19 cellular contexts compared by ENCODE assay signal in the genomic region with DNA sequence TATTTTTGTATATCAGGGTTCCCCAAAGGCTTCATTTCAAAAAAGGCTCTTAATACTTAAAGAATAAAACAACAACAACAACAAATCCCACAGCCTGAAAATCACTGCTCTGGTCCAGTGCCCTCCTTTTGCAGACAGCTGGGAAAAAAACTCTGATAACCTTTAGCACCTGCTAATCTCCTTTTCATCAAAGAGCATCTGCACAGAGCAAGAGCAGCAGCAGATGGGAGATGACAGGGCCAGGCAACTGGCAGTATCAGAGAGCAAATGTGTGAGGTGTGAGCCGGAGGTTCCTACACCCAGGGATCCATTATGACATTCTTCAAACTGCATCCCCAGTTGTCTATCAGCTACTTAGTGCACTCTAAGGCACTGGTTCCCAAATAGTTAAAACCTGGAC. TPM values are rescaled to one million over a fixed set of nuclear protein-coding genes. Genes with fewer than 3 reads are reported as not detected.
DNase-seq lines count a peak whose midpoint lies in the region; ATAC-seq and TF ChIP-seq lines count a peak whose summit lies in the region.
"Had no signal": no experiment of that assay in that cellular context is flagged by ENCODE, and none has a peak within 500 bp of the region (broad histone marks: within the 10 kb centered on the region; RNA-seq: fewer than 3 reads in every experiment).

No MANE protein-coding gene starts in this region.

- POLR2A ChIA-PET in SK-N-SH (lab: Yijun Ruan, JAX): no interaction called here

- peaks cover 3% of the 10 kb centered on the region for H3K9me3 Mint-ChIP-seq in glutamatergic neuron (ENCODE audit: unreplicated experiment)
- no peaks in the 10 kb centered on the region for H3K9me3 Mint-ChIP-seq in activated naive CD4-positive, alpha-beta T cell treated with anti-CD3 and anti-CD28 coated beads, Interleukin-2, amount 10 ng/mL, durations not matched to agents 7 days and 5 days
- H3K9me3 Mint-ChIP-seq: T-cell had no signal

- H3K4me2 ChIP-seq in SK-N-SH: no peak overlapping the region
- H3K4me2 ChIP-seq: PC-9 had no signal

- peaks cover 5% of the 10 kb centered on the region for H3K27me3 Mint-ChIP-seq in glutamatergic neuron (ENCODE audit: unreplicated experiment)
- no peaks in the 10 kb centered on the region for H3K27me3 Mint-ChIP-seq in activated naive CD4-positive, alpha-beta T cell treated with anti-CD3 and anti-CD28 coated beads, Interleukin-2, amount 10 ng/mL, durations not matched to agents 7 days and 5 days
- H3K27me3 Mint-ChIP-seq: T-cell had no signal

- H2AFZ ChIP-seq in SK-N-SH (ENCODE audit: low read depth): no peak overlapping the region
- H2AFZ ChIP-seq: PC-9 had no signal

- H3K9me2 ChIP-seq in SK-N-SH: no peaks in the 10 kb centered on the region

- peak overlapping the region; percentile 85 for H3K27ac Mint-ChIP-seq in glutamatergic neuron (ENCODE audit: unreplicated experiment)
- no peak overlapping the region for H3K27ac Mint-ChIP-seq in activated naive CD4-positive, alpha-beta T cell treated with anti-CD3 and anti-CD28 coated beads, Interleukin-2, amount 10 ng/mL, durations not matched to agents 7 days and 5 days

- peaks cover 11% of the 10 kb centered on the region for H3F3A ChIP-seq in SK-N-SH (replicated peaks; ENCODE audit: insufficient read depth)

- ATAC-seq in HG02798 (IDR thresholded peaks at IDR 0.05; ENCODE audit: poor library complexity, unreplicated experiment): no peak
- ATAC-seq: T-cell had no signal

- CTCF ChIA-PET in SK-N-SH (lab: Yijun Ruan, JAX): interaction anchor here (0.6 to 5.4 kb wide), 10 partner anchors 9 to 450 kb away, joined by 3 to 24 read pairs (median 4); no protein-coding TSS in a partner anchor
- CTCF ChIA-PET in activated naive CD4-positive, alpha-beta T cell treated with anti-CD3 and anti-CD28 coated beads, Interleukin-2, amount 10 ng/mL, durations not matched to agents 7 days and 5 days (lab: Charles Lee): interaction anchor here (1.0 to 1.9 kb wide), 2 partner anchors 21 to 51 kb away, joined by 4 read pairs; no protein-coding TSS in a partner anchor

- H3K9me3 ChIP-seq in SK-N-SH: no peaks in the 10 kb centered on the region
- H3K9me3 ChIP-seq: BE2C, MG63 had no signal

- no peak for TF ChIP-seq RAD21 in SK-N-SH (IDR thresholded peaks at IDR 0.05; ENCODE audit: low read length)

- no peak overlapping the region for H3K4me3 ChIP-seq in SK-N-SH (ENCODE audit: low read depth in 2 of 2, low read length in 1 of 2)
- H3K4me3 ChIP-seq: MG63, PC-9 had no signal

- no peaks in the 10 kb centered on the region for H4K20me1 ChIP-seq in SK-N-SH (ENCODE audit: insufficient read depth)

- DNase-seq in DMS 273 (lab: John Stamatoyannopoulos, UW; ENCODE audit: unreplicated experiment): peak; percentile 87
- DNase-seq in NCI-H2171 (lab: John Stamatoyannopoulos, UW): peak; percentile 89
- DNase-seq in SK-N-SH: peak; percentile 55
- DNase-seq in glutamatergic neuron: peak; percentile 45
- DNase-seq in GDM1 (lab: John Stamatoyannopoulos, UW): no peak
- no peak for DNase-seq in activated naive CD4-positive, alpha-beta T cell treated with anti-CD3 and anti-CD28 coated beads, Interleukin-2, amount 10 ng/mL, durations not matched to agents 7 days and 5 days
- no peak for DNase-seq in T-helper 1 cell
- DNase-seq: BE2C, GOT3, HCEC 1CT, MG63, NCI-H1417, NCI-H1930, NCI-H526 treated with DMSO at 0.1 percent for 48 hours, PC-9, RPMI8226, SHP77 treated with DMSO at 0.1 percent for 48 hours, T-cell had no signal

- H3K36me3 Mint-ChIP-seq in glutamatergic neuron (ENCODE audit: unreplicated experiment): no peaks in the 10 kb centered on the region
- peaks cover 29% of the 10 kb centered on the region for H3K36me3 Mint-ChIP-seq in activated naive CD4-positive, alpha-beta T cell treated with anti-CD3 and anti-CD28 coated beads, Interleukin-2, amount 10 ng/mL, durations not matched to agents 7 days and 5 days

- H3K4me3 Mint-ChIP-seq in glutamatergic neuron (ENCODE audit: unreplicated experiment): peak overlapping the region; percentile 28
- H3K4me3 Mint-ChIP-seq in activated naive CD4-positive, alpha-beta T cell treated with anti-CD3 and anti-CD28 coated beads, Interleukin-2, amount 10 ng/mL, durations not matched to agents 7 days and 5 days: no peak overlapping the region
- H3K4me3 Mint-ChIP-seq: T-cell had no signal

- no peak overlapping the region for H3K27ac ChIP-seq in SK-N-SH (ENCODE audit: low read depth in 2 of 2, low read length in 1 of 2)
- H3K27ac ChIP-seq: PC-9 had no signal

- no peak overlapping the region for H3K9ac ChIP-seq in SK-N-SH

- peaks cover 1 to 11% of the 10 kb centered on the region in 2 experiments; a peak in 2 of 4 replicates for H3K4me1 ChIP-seq in SK-N-SH (ENCODE audit: control insufficient read depth in 1 of 2, insufficient read depth in 2 of 2, low read depth in 1 of 2, low read length in 1 of 2)

- H3K27me3 ChIP-seq in SK-N-SH (ENCODE audit: insufficient read depth): no peaks in the 10 kb centered on the region
- H3K27me3 ChIP-seq: BE2C, MG63 had no signal

- no peak for TF ChIP-seq CTCF in SK-N-SH (IDR thresholded peaks at IDR 0.05)
- TF ChIP-seq CTCF in glutamatergic neuron (IDR thresholded peaks at IDR 0.05; ENCODE audit: partially characterized antibody, unreplicated experiment): no peak

- peaks cover 25% of the 10 kb centered on the region for H3K4me1 Mint-ChIP-seq in glutamatergic neuron (ENCODE audit: low read depth, unreplicated experiment)
- H3K4me1 Mint-ChIP-seq in activated naive CD4-positive, alpha-beta T cell treated with anti-CD3 and anti-CD28 coated beads, Interleukin-2, amount 10 ng/mL, durations not matched to agents 7 days and 5 days: peaks cover under 1% of the 10 kb centered on the region

- peaks cover 46% of the 10 kb centered on the region for H3K79me2 ChIP-seq in SK-N-SH (ENCODE audit: insufficient read depth)

- peaks cover 29 to 52% of the 10 kb centered on the region in 2 experiments for H3K36me3 ChIP-seq in SK-N-SH (replicated peaks in 1 of 2; ENCODE audit: control insufficient read depth in 1 of 2, insufficient read depth in 2 of 2, low read length in 1 of 2)

- no peak; a peak in 1 of 4 replicates for TF ChIP-seq EP300 in SK-N-SH (IDR thresholded peaks at IDR 0.05; ENCODE audit: borderline replicate concordance in 1 of 2, low read depth in 1 of 2, low read length in 1 of 2)

- 75% methylated on average over 1 of the region's 1 CpG for WGBS in SK-N-SH (ENCODE audit: low lambda C conversion rate)

TF ChIP-seq in SK-N-SH, 30 proteins besides CTCF, POLR2A, EP300 and RAD21 (continues in another document):
- TF ChIP-seq, protein P1, sequence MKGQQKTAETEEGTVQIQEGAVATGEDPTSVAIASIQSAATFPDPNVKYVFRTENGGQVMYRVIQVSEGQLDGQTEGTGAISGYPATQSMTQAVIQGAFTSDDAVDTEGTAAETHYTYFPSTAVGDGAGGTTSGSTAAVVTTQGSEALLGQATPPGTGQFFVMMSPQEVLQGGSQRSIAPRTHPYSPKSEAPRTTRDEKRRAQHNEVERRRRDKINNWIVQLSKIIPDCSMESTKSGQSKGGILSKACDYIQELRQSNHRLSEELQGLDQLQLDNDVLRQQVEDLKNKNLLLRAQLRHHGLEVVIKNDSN (IDR thresholded peaks at IDR 0.05; ENCODE audit: borderline replicate concordance, low read depth): no peak
- TF ChIP-seq ELF1 (IDR thresholded peaks at IDR 0.05): no peak
- TF ChIP-seq FOXJ3 (CRISPR knock-in tag; IDR thresholded peaks at IDR 0.05): peak; percentile 53; the same call in 1 of the 2 replicates
- TF ChIP-seq RCOR1 (IDR thresholded peaks at IDR 0.05; ENCODE audit: low read length): peak; percentile 87
- TF ChIP-seq, protein P2, sequence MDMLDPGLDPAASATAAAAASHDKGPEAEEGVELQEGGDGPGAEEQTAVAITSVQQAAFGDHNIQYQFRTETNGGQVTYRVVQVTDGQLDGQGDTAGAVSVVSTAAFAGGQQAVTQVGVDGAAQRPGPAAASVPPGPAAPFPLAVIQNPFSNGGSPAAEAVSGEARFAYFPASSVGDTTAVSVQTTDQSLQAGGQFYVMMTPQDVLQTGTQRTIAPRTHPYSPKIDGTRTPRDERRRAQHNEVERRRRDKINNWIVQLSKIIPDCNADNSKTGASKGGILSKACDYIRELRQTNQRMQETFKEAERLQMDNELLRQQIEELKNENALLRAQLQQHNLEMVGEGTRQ (IDR thresholded peaks at IDR 0.05; ENCODE audit: borderline replicate concordance, low read depth, low read length): no peak
- TF ChIP-seq TCF12 (IDR thresholded peaks at IDR 0.05): no peak
- TF ChIP-seq TAF1 (IDR thresholded peaks at IDR 0.05; ENCODE audit: borderline replicate concordance, low read depth, low read length): no peak
- TF ChIP-seq MXI1 (IDR thresholded peaks at IDR 0.05; ENCODE audit: low read depth, low read length): peak; percentile 61; the same call in 1 of the 2 replicates
- TF ChIP-seq FOSL2 (IDR thresholded peaks at IDR 0.05; ENCODE audit: borderline replicate concordance, low read depth): no peak
- peak; percentile 95 for TF ChIP-seq GATA2 (CRISPR knock-in tag; IDR thresholded peaks at IDR 0.05)
- no peak for TF ChIP-seq MEF2A (IDR thresholded peaks at IDR 0.05; ENCODE audit: borderline replicate concordance, low read depth)

RNA-seq across cellular contexts. Expression of a gene that starts 25.7 kb away (rescaled TPM):
- 14.7 and 15.6 TPM in 2 replicates for polyA plus RNA-seq in SK-N-SH (2012; rRNA removed)
- 10.3 and 12.2 TPM in 2 replicates for polyA plus RNA-seq in SK-N-SH (2012; cell fraction: cytosol; rRNA removed)
- polyA plus RNA-seq in SK-N-SH (2012; cell fraction: nucleus; rRNA removed): 14.8 and 19.5 TPM in 2 replicates
- total RNA-seq in glutamatergic neuron (ENCODE audit: unreplicated experiment): 22.9 TPM

RNA-seq across cellular contexts. Expression of a gene that starts 26.0 kb away (rescaled TPM):
- polyA plus RNA-seq in SK-N-SH (2012; rRNA removed): 11.8 and 13.3 TPM in 2 replicates
- 12.9 and 14.0 TPM in 2 replicates for polyA plus RNA-seq in SK-N-SH (2012; cell fraction: cytosol; rRNA removed)
- polyA plus RNA-seq in SK-N-SH (2012; cell fraction: nucleus; rRNA removed): 17.2 and 23.2 TPM in 2 replicates
- total RNA-seq in glutamatergic neuron (ENCODE audit: unreplicated experiment): 29.2 TPM

Comparison
In these comparisons a context has a peak if more than half of its experiments do, and no peak if none do; other contexts are left out.
1. DNase-seq: peak in DMS 273 (single experiment), NCI-H2171 (single experiment), SK-N-SH (single experiment) and glutamatergic neuron (single experiment); none in GDM1 (single experiment), activated naive CD4-positive, alpha-beta T cell treated with anti-CD3 and anti-CD28 coated beads, Interleukin-2, amount 10 ng/mL, durations not matched to agents 7 days and 5 days (single experiment) and T-helper 1 cell (0 of 5).